ENCODE assay signal across 8 cellular contexts in the genomic region with DNA sequence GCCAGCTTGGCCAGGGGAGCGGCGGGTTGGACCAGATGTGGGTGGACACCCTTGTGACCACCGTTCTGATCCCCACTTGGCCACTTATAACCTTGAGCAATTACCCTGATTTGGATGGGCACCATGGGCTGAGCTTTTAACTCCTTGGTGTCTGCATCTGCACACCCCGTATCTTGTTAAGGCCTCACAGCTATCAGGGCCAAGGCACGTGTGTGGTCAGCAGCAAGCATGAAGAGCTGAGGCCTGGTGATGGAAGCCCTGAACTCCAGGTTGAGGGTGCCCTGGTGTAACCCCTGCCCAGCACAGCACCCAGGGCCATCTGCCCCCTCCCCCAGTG.
A peak's percentile ranks its signal among the peaks of the same experiment; 100 is the strongest.
DNase-seq lines count a peak whose midpoint lies in the region; ATAC-seq, FAIRE-seq and TF ChIP-seq lines count a peak whose summit lies in the region.

No MANE protein-coding gene starts in this region.

- H3K27ac ChIP-seq in A549 (peak overlapping the region; percentile 98 to 99), SJSA1 (peak overlapping the region; percentile 92), trophoblast cell (ENCODE audit: low read depth, low read length) (peak overlapping the region; percentile 80), dorsolateral prefrontal cortex (peak overlapping the region in 5 of 59 donors; percentile 11 to 29 (median 17)), colonic mucosa (no peak overlapping the region)

- intact Hi-C loops in left ventricle myocardium superior (cut with micrococcal nuclease) (no loop called here), dorsolateral prefrontal cortex (cut with DNase I) (loop anchor here in 1 of 2 donors (5.0 kb wide), 1 partner anchor 34 kb away; no protein-coding TSS in a partner anchor), colonic mucosa (cut with DNase I) (no loop called here)
- intact Hi-C loops in activated CD4-positive, alpha-beta T cell treated with anti-CD3 and anti-CD28 coated beads for 36 hours (cut with DNase I, micrococcal nuclease): no loop called here

- peak overlapping the region; percentile 75 for H3K4ac ChIP-seq in trophoblast cell (ENCODE audit: low read depth, low read length)

- ATAC-seq in A549 (peak in 1 of 2 experiments; percentile 1; a peak in 3 of 6 replicates), left ventricle myocardium superior (peak; percentile 1)
- no peak for ATAC-seq in activated CD4-positive, alpha-beta T cell treated with anti-CD3 and anti-CD28 coated beads for 36 hours

- no peaks in the 10 kb centered on the region for H3K27me3 ChIP-seq in SJSA1 (replicated peaks)
- H3K27me3 ChIP-seq in trophoblast cell (ENCODE audit: insufficient read depth, low read length): no peaks in the 10 kb centered on the region
- no peaks in the 10 kb centered on the region for H3K27me3 ChIP-seq in dorsolateral prefrontal cortex
- no peaks in the 10 kb centered on the region for H3K27me3 ChIP-seq in colonic mucosa

- H4K12ac ChIP-seq in trophoblast cell (ENCODE audit: low read depth, low read length): peak overlapping the region; percentile 3

- peaks cover 23% of the 10 kb centered on the region for H3K79me2 ChIP-seq in trophoblast cell (ENCODE audit: control insufficient read depth, insufficient read depth, low read length, poor library complexity)

- no peak overlapping the region for H3K23ac ChIP-seq in trophoblast cell (ENCODE audit: low read length)

- TF ChIP-seq CTCF in A549 (IDR thresholded peaks at IDR 0.05) (no peak), dorsolateral prefrontal cortex (IDR thresholded peaks at IDR 0.05 in 54 of 56, conservative IDR thresholded peaks at IDR 0.05 in 2 of 56; ENCODE audit: low read depth in 1 of 56, partially characterized antibody in 56 of 56) (no peak), colonic mucosa (IDR thresholded peaks at IDR 0.05) (no peak)

- POLR2A ChIA-PET in A549 (lab: Yijun Ruan, JAX): interaction anchor here (0.6 to 1.6 kb wide), 4 partner anchors 25 to 184 kb away, joined by 3 to 5 read pairs (median 3); no protein-coding TSS in a partner anchor
- POLR2A ChIA-PET in activated CD4-positive, alpha-beta T cell treated with anti-CD3 and anti-CD28 coated beads for 36 hours (lab: Charles Lee): no interaction called here

- H3K36me3 Mint-ChIP-seq in activated CD4-positive, alpha-beta T cell treated with anti-CD3 and anti-CD28 coated beads for 36 hours (ENCODE audit: low read depth): no peaks in the 10 kb centered on the region

- peak overlapping the region; percentile 66 for H2AK5ac ChIP-seq in trophoblast cell (ENCODE audit: low read length)

- no peak overlapping the region for H3K9ac ChIP-seq in trophoblast cell (ENCODE audit: low read length)
- H3K9ac ChIP-seq in colonic mucosa (ENCODE audit: low read depth in 2 of 2, low read length in 2 of 2): no peak overlapping the region

- no peaks in the 10 kb centered on the region for H3K27me3 Mint-ChIP-seq in activated CD4-positive, alpha-beta T cell treated with anti-CD3 and anti-CD28 coated beads for 36 hours

- H2BK5ac ChIP-seq in trophoblast cell (ENCODE audit: low read depth, low read length, poor library complexity): peak overlapping the region; percentile 69

- H4K91ac ChIP-seq in trophoblast cell (ENCODE audit: low read depth, low read length): peak overlapping the region; percentile 68

- peaks cover 39% of the 10 kb centered on the region for H3K79me1 ChIP-seq in trophoblast cell (ENCODE audit: low read length)

- H3K9me3 Mint-ChIP-seq in activated CD4-positive, alpha-beta T cell treated with anti-CD3 and anti-CD28 coated beads for 36 hours (ENCODE audit: low read depth): no peaks in the 10 kb centered on the region

- H4K8ac ChIP-seq in trophoblast cell (ENCODE audit: low read depth, low read length): peak overlapping the region; percentile 12

- H3K27ac Mint-ChIP-seq in activated CD4-positive, alpha-beta T cell treated with anti-CD3 and anti-CD28 coated beads for 36 hours: no peak overlapping the region

- peaks cover 100% of the 10 kb centered on the region for H3K4me1 ChIP-seq in A549
- peaks cover 99% of the 10 kb centered on the region for H3K4me1 ChIP-seq in SJSA1 (replicated peaks)
- H3K4me1 ChIP-seq in trophoblast cell (ENCODE audit: control insufficient read depth in 1 of 2, insufficient read depth in 2 of 2, low read length in 2 of 2): peaks cover 51 to 58% of the 10 kb centered on the region in 2 experiments
- peaks cover 14% of the 10 kb centered on the region for H3K4me1 ChIP-seq in colonic mucosa

- H3K36me3 ChIP-seq in SJSA1 (peaks cover 54% of the 10 kb centered on the region), trophoblast cell (ENCODE audit: control insufficient read depth in 1 of 2, insufficient read depth in 2 of 2, low read length in 2 of 2) (peaks cover 31 to 42% of the 10 kb centered on the region in 2 experiments), colonic mucosa (no peaks in the 10 kb centered on the region)

- no peaks in the 10 kb centered on the region for H3K9me3 ChIP-seq in A549
- no peaks in the 10 kb centered on the region for H3K9me3 ChIP-seq in SJSA1 (replicated peaks)
- H3K9me3 ChIP-seq in trophoblast cell (ENCODE audit: insufficient read depth, low read depth, low read length): no peaks in the 10 kb centered on the region
- no peaks in the 10 kb centered on the region for H3K9me3 ChIP-seq in colonic mucosa

- H3K4me3 ChIP-seq in A549: no peak overlapping the region
- H3K4me3 ChIP-seq in SJSA1: no peak overlapping the region
- no peak overlapping the region for H3K4me3 ChIP-seq in trophoblast cell (ENCODE audit: low read depth, low read length)
- no peak overlapping the region for H3K4me3 ChIP-seq in dorsolateral prefrontal cortex
- H3K4me3 ChIP-seq in colonic mucosa: no peak overlapping the region

- H2BK120ac ChIP-seq in trophoblast cell (ENCODE audit: insufficient read depth, low read length, poor library complexity): peak overlapping the region; percentile 84

- DNase-seq in A549 (ENCODE audit: low read depth in 1 of 2, low spot score in 1 of 2) (no peak), SJSA1 (ENCODE audit: low read depth in 1 of 2, low spot score in 2 of 2) (no peak), left ventricle myocardium superior (no peak), trophoblast cell (peak in 1 of 2 donors; percentile 30), NCI-H2171 (lab: John Stamatoyannopoulos, UW) (no peak), dorsolateral prefrontal cortex (no peak), colonic mucosa (no peak)
- no peak for DNase-seq in activated CD4-positive, alpha-beta T cell treated with anti-CD3 and anti-CD28 coated beads for 36 hours

- peak overlapping the region; percentile 26 for H3K14ac ChIP-seq in trophoblast cell (ENCODE audit: low read length)

- H3K4me2 ChIP-seq in A549 (peak overlapping the region; percentile 68), trophoblast cell (ENCODE audit: low read length) (peak overlapping the region; percentile 52)

- H2AFZ ChIP-seq in trophoblast cell (ENCODE audit: insufficient read depth, low read length, poor library complexity): peak overlapping the region; percentile 46

- peak overlapping the region; percentile 81 for H2BK12ac ChIP-seq in trophoblast cell (ENCODE audit: low read length)

- FAIRE-seq in A549 (lab: Jason Lieb, UNC): no peak

- H3K18ac ChIP-seq in trophoblast cell (ENCODE audit: low read length): peak overlapping the region; percentile 90

- 47% methylated on average over 3 of the region's 5 CpGs for WGBS in A549 (ENCODE audit: missing lambda C conversion rate)
- WGBS in trophoblast cell (ENCODE audit: extremely low coverage, insufficient coverage, insufficient read length): no CpG with 5 or more reads among the region's 5 CpGs

- TF ChIP-seq EP300 in A549 (IDR thresholded peaks at IDR 0.05): no peak

- CTCF ChIA-PET in A549 (lab: Yijun Ruan, JAX): interaction anchor here (1.0 to 13.3 kb wide), 10 partner anchors 8 to 1110 kb away, joined by 3 to 154 read pairs (median 6); no protein-coding TSS in a partner anchor
- CTCF ChIA-PET in activated CD4-positive, alpha-beta T cell treated with anti-CD3 and anti-CD28 coated beads for 36 hours (lab: Charles Lee): interaction anchor here (0.6 kb wide), 1 partner anchor 250 kb away, joined by 3 read pairs; no protein-coding TSS in a partner anchor

- TF ChIP-seq RAD21 in A549 (conservative IDR thresholded peaks at IDR 0.05 in 1 of 2, IDR thresholded peaks at IDR 0.05 in 1 of 2): no peak; a peak in 1 of 5 replicates

- TF ChIP-seq POLR2A in A549 (IDR thresholded peaks at IDR 0.05; ENCODE audit: low read length): no peak

- H3K4me3 Mint-ChIP-seq in activated CD4-positive, alpha-beta T cell treated with anti-CD3 and anti-CD28 coated beads for 36 hours: no peak overlapping the region

- H3K4me1 Mint-ChIP-seq in activated CD4-positive, alpha-beta T cell treated with anti-CD3 and anti-CD28 coated beads for 36 hours: no peaks in the 10 kb centered on the region

TF ChIP-seq in A549, 52 proteins besides CTCF, POLR2A, EP300 and RAD21:
- TF ChIP-seq TP53 (CRISPR knock-in tag; IDR thresholded peaks at IDR 0.05) (0 out of 2 replicates have a peak, but pooled peaks have one; percentile 45), ZNF302 (CRISPR knock-in tag; IDR thresholded peaks at IDR 0.05) (0 out of 2 replicates have a peak, but pooled peaks have one; percentile 46), RARB (CRISPR knock-in tag; IDR thresholded peaks at IDR 0.05) (no peak)
